In genomic region chr3:56111651-56112250, GRCh38 we compare ENCODE assay signal across 1 cellular context.
TF ChIP-seq lines count a peak whose summit lies in the region.

No MANE protein-coding gene starts in this region.

TF ChIP-seq in IMR-90, 13 proteins besides CTCF, POLR2A, EP300 and RAD21:
- TF ChIP-seq NFE2L2 (IDR thresholded peaks at IDR 0.05; ENCODE audit: low read depth, low read length) (no peak), MAZ (IDR thresholded peaks at IDR 0.05; ENCODE audit: borderline replicate concordance, low read depth, low read length) (no peak), BHLHE40 (IDR thresholded peaks at IDR 0.05; ENCODE audit: low read depth, low read length) (no peak), FOS (IDR thresholded peaks at IDR 0.05; ENCODE audit: low read depth, low read length) (no peak), RFX5 (IDR thresholded peaks at IDR 0.05; ENCODE audit: low read depth, low read length) (no peak), MXI1 (IDR thresholded peaks at IDR 0.05; ENCODE audit: borderline replicate concordance, low read depth, low read length) (no peak), CHD1 (IDR thresholded peaks at IDR 0.05; ENCODE audit: low read depth, low read length) (no peak), RCOR1 (IDR thresholded peaks at IDR 0.05; ENCODE audit: insufficient replicate concordance, low read length) (no peak), MAFK (IDR thresholded peaks at IDR 0.05; ENCODE audit: low read depth, low read length) (no peak), CEBPB (IDR thresholded peaks at IDR 0.05; ENCODE audit: low read depth, low read length) (no peak), SMC3 (IDR thresholded peaks at IDR 0.05; ENCODE audit: low read depth, low read length) (no peak)
- TF ChIP-seq, protein P1, sequence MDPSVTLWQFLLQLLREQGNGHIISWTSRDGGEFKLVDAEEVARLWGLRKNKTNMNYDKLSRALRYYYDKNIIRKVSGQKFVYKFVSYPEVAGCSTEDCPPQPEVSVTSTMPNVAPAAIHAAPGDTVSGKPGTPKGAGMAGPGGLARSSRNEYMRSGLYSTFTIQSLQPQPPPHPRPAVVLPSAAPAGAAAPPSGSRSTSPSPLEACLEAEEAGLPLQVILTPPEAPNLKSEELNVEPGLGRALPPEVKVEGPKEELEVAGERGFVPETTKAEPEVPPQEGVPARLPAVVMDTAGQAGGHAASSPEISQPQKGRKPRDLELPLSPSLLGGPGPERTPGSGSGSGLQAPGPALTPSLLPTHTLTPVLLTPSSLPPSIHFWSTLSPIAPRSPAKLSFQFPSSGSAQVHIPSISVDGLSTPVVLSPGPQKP (IDR thresholded peaks at IDR 0.05; ENCODE audit: borderline replicate concordance, low read depth, low read length): no peak
- TF ChIP-seq, protein P2, sequence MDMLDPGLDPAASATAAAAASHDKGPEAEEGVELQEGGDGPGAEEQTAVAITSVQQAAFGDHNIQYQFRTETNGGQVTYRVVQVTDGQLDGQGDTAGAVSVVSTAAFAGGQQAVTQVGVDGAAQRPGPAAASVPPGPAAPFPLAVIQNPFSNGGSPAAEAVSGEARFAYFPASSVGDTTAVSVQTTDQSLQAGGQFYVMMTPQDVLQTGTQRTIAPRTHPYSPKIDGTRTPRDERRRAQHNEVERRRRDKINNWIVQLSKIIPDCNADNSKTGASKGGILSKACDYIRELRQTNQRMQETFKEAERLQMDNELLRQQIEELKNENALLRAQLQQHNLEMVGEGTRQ (IDR thresholded peaks at IDR 0.05; ENCODE audit: low read depth, low read length): no peak
TF ChIP-seq in IMR-90: peak in this region for 0.
